In genomic region chr1:9901148-9902059, GRCh38 we compare ENCODE assay signal across 11 cellular contexts. TPM values are rescaled to one million over a fixed set of nuclear protein-coding genes. Genes with fewer than 3 reads are reported as not detected.
DNase-seq lines count a peak whose midpoint lies in the region; ATAC-seq and TF ChIP-seq lines count a peak whose summit lies in the region.
"Had no signal": no experiment of that assay in that cellular context is flagged by ENCODE, and none has a peak within 500 bp of the region (broad histone marks: within the 10 kb centered on the region; RNA-seq: fewer than 3 reads in every experiment).

No MANE protein-coding gene starts in this region.

- H3K4ac ChIP-seq in mesendoderm (ENCODE audit: low read depth, low read length) = no peak overlapping the region

- H2BK15ac ChIP-seq in mesendoderm (replicated peaks; ENCODE audit: low read depth) = no peak overlapping the region

- H3K4me3 Mint-ChIP-seq in activated naive CD4-positive, alpha-beta T cell treated with anti-CD3 and anti-CD28 coated beads, Interleukin-2, amount 50 U/mL, for 24 hours = no peak overlapping the region
- no peak overlapping the region for H3K4me3 Mint-ChIP-seq in naive thymus-derived CD8-positive, alpha-beta T cell

- WGBS in esophagus muscularis mucosa = 81% methylated on average over 4 of the region's 9 CpGs
- WGBS in mesendoderm (ENCODE audit: extremely low coverage, insufficient coverage, low lambda C conversion rate) = no CpG with 5 or more reads among the region's 9 CpGs

- no peak overlapping the region for H4K8ac ChIP-seq in mesendoderm (ENCODE audit: low read depth, low read length)

- DNase-seq in activated naive CD4-positive, alpha-beta T cell (lab: John Stamatoyannopoulos, UW) = no peak
- DNase-seq in esophagus muscularis mucosa (ENCODE audit: extremely low spot score) = no peak
- DNase-seq in naive thymus-derived CD8-positive, alpha-beta T cell = no peak
- peak; percentile 89 for DNase-seq in upper lobe of right lung
- DNase-seq in mesendoderm = no peak
- no peak for DNase-seq in kidney tubule cell (ENCODE audit: low spot score)
- DNase-seq: activated CD4-positive, alpha-beta T cell treated with anti-CD3 and anti-CD28 coated beads, Interleukin-2, amount 50 U/mL, for 1 hour; NCI-H2081; SK-N-SH had no signal

- POLR2A ChIA-PET in naive thymus-derived CD8-positive, alpha-beta T cell (lab: Charles Lee) = interaction anchor here (0.6 kb wide), 1 partner anchor 15 kb away, joined by 5 read pairs; no protein-coding TSS in a partner anchor

- H3K36me3 ChIP-seq in esophagus muscularis mucosa (no peaks in the 10 kb centered on the region), upper lobe of right lung (no peaks in the 10 kb centered on the region), mesendoderm (ENCODE audit: control insufficient read depth, insufficient read depth, low read length) (no peaks in the 10 kb centered on the region)

- no peak overlapping the region for H2BK120ac ChIP-seq in mesendoderm (ENCODE audit: low read depth, low read length)

- H3K27ac ChIP-seq in esophagus muscularis mucosa (replicated peaks in 1 of 4) (peak overlapping the region; percentile 58 to 66 (median 60)), upper lobe of right lung (peak overlapping the region; percentile 80), mesendoderm (ENCODE audit: low read depth, low read length) (no peak overlapping the region)

- TF ChIP-seq CTCF in esophagus muscularis mucosa (IDR thresholded peaks at IDR 0.05) = no peak
- no peak for TF ChIP-seq CTCF in upper lobe of right lung (IDR thresholded peaks at IDR 0.05)

- H3K79me2 ChIP-seq in mesendoderm (ENCODE audit: control insufficient read depth, insufficient read depth, low read length) = no peaks in the 10 kb centered on the region

- TF ChIP-seq EP300 in esophagus muscularis mucosa (IDR thresholded peaks at IDR 0.05) = no peak

- H2BK5ac ChIP-seq in mesendoderm (ENCODE audit: low read length) = no peak overlapping the region

- no peaks in the 10 kb centered on the region for H3K9me3 Mint-ChIP-seq in activated naive CD4-positive, alpha-beta T cell treated with anti-CD3 and anti-CD28 coated beads, Interleukin-2, amount 50 U/mL, for 24 hours
- no peaks in the 10 kb centered on the region for H3K9me3 Mint-ChIP-seq in naive thymus-derived CD8-positive, alpha-beta T cell

- H3K9ac ChIP-seq in mesendoderm (ENCODE audit: low read length) = no peak overlapping the region
- H3K9ac ChIP-seq: SK-N-SH had no signal

- H3K79me1 ChIP-seq in mesendoderm (ENCODE audit: low read length) = peaks cover 2% of the 10 kb centered on the region

- H3K9me3 ChIP-seq in esophagus muscularis mucosa (no peaks in the 10 kb centered on the region), upper lobe of right lung (no peaks in the 10 kb centered on the region)
- H3K9me3 ChIP-seq: SK-N-SH had no signal

- ATAC-seq in naive thymus-derived CD8-positive, alpha-beta T cell = no peak
- ATAC-seq in upper lobe of right lung = peak; percentile 79
- ATAC-seq in GM19463 (IDR thresholded peaks at IDR 0.05; ENCODE audit: unreplicated experiment) = no peak

- H3K4me1 ChIP-seq in esophagus muscularis mucosa (peaks cover 27 to 46% (median 32%) of the 10 kb centered on the region in 4 donors), upper lobe of right lung (peaks cover 29% of the 10 kb centered on the region), mesendoderm (ENCODE audit: control insufficient read depth, low read depth, low read length) (no peaks in the 10 kb centered on the region)

- intact Hi-C loops in esophagus muscularis mucosa (cut with DNase I) = no loop called here
- intact Hi-C loops in upper lobe of right lung (cut with DNase I) = no loop called here

- TF ChIP-seq POLR2A in esophagus muscularis mucosa (IDR thresholded peaks at IDR 0.05; ENCODE audit: low read depth) = no peak

- H3K36me3 Mint-ChIP-seq in activated naive CD4-positive, alpha-beta T cell treated with anti-CD3 and anti-CD28 coated beads, Interleukin-2, amount 50 U/mL, for 24 hours = no peaks in the 10 kb centered on the region
- no peaks in the 10 kb centered on the region for H3K36me3 Mint-ChIP-seq in naive thymus-derived CD8-positive, alpha-beta T cell

- no peak overlapping the region for H4K5ac ChIP-seq in mesendoderm (ENCODE audit: low read length)

- peaks cover 24% of the 10 kb centered on the region for H3K4me1 Mint-ChIP-seq in activated naive CD4-positive, alpha-beta T cell treated with anti-CD3 and anti-CD28 coated beads, Interleukin-2, amount 50 U/mL, for 24 hours
- peaks cover 12 to 18% (median 15%) of the 10 kb centered on the region in 4 donors for H3K4me1 Mint-ChIP-seq in naive thymus-derived CD8-positive, alpha-beta T cell

- no peak overlapping the region for H3K18ac ChIP-seq in mesendoderm (ENCODE audit: low read length)

- no peak overlapping the region for H3K23ac ChIP-seq in mesendoderm (ENCODE audit: low read length)

- H3K4me3 ChIP-seq in esophagus muscularis mucosa (peak overlapping the region in 1 of 4 donors; percentile 4), upper lobe of right lung (peak overlapping the region; percentile 34), mesendoderm (ENCODE audit: low read length) (no peak overlapping the region)

- H3K4me2 ChIP-seq in mesendoderm (ENCODE audit: low read length) = no peak overlapping the region
- H3K4me2 ChIP-seq: SK-N-SH had no signal

- H3K27ac Mint-ChIP-seq in activated naive CD4-positive, alpha-beta T cell treated with anti-CD3 and anti-CD28 coated beads, Interleukin-2, amount 50 U/mL, for 24 hours = peak overlapping the region; percentile 38
- peak overlapping the region in 6 of 10 donors; percentile 24 to 82 (median 64) for H3K27ac Mint-ChIP-seq in naive thymus-derived CD8-positive, alpha-beta T cell

- no peak overlapping the region for H3K56ac ChIP-seq in mesendoderm (ENCODE audit: low read length)

- H3K27me3 Mint-ChIP-seq in activated naive CD4-positive, alpha-beta T cell treated with anti-CD3 and anti-CD28 coated beads, Interleukin-2, amount 50 U/mL, for 24 hours = no peaks in the 10 kb centered on the region
- H3K27me3 Mint-ChIP-seq in naive thymus-derived CD8-positive, alpha-beta T cell = no peaks in the 10 kb centered on the region

- no peak overlapping the region for H2AK5ac ChIP-seq in mesendoderm (ENCODE audit: low read length)

- no peaks in the 10 kb centered on the region for H3K27me3 ChIP-seq in esophagus muscularis mucosa
- H3K27me3 ChIP-seq in upper lobe of right lung = no peaks in the 10 kb centered on the region
- H3K27me3 ChIP-seq in mesendoderm (ENCODE audit: insufficient read depth, low read length, poor library complexity) = no peaks in the 10 kb centered on the region

RNA-seq across cellular contexts. Expression of gene CTNNBIP1, which starts 8.7 kb away (rescaled TPM):
- total RNA-seq in esophagus muscularis mucosa (10 to 100 TPM; 17.0 to 27.2 (median 23.4) TPM), upper lobe of right lung (47.6 TPM)
- 1 to 10 TPM; 7.5 to 8.9 TPM for total RNA-seq in naive thymus-derived CD8-positive, alpha-beta T cell
- 10 to 100 TPM in 1 of 3 donors, 1 to 10 TPM in 2; 7.0 to 17.1 (median 9.9) TPM for polyA plus RNA-seq in naive thymus-derived CD8-positive, alpha-beta T cell
- 23.5 TPM for polyA plus RNA-seq in mesendoderm (2013, experiment 1 of 2)
- polyA plus RNA-seq in mesendoderm (2013, experiment 2 of 2) = 22.6 TPM

RNA-seq across cellular contexts. Expression of gene LZIC, which starts 41.8 kb away (rescaled TPM):
- total RNA-seq in esophagus muscularis mucosa (10 to 100 TPM; 25.4 to 30.6 (median 27.7) TPM), upper lobe of right lung (29.1 TPM)
- 10 to 100 TPM; 28.8 to 31.5 TPM for total RNA-seq in naive thymus-derived CD8-positive, alpha-beta T cell
- polyA plus RNA-seq in naive thymus-derived CD8-positive, alpha-beta T cell = 10 to 100 TPM; 34.2 to 39.8 (median 38.0) TPM
- 16.6 TPM for polyA plus RNA-seq in mesendoderm (2013, experiment 1 of 2)
- 16.6 TPM for polyA plus RNA-seq in mesendoderm (2013, experiment 2 of 2)

RNA-seq across cellular contexts. Expression of gene NMNAT1, which starts 41.9 kb away (rescaled TPM):
- total RNA-seq in esophagus muscularis mucosa = 1 to 10 TPM; 5.0 to 9.8 (median 7.4) TPM
- 1 to 10 TPM; 8.1 to 9.3 TPM for total RNA-seq in naive thymus-derived CD8-positive, alpha-beta T cell
- polyA plus RNA-seq in naive thymus-derived CD8-positive, alpha-beta T cell = 1 to 10 TPM; 3.4 to 7.3 (median 5.2) TPM
- 9.1 TPM for total RNA-seq in upper lobe of right lung
- polyA plus RNA-seq in mesendoderm (2013, experiment 1 of 2) = 2.0 TPM
- 1.5 TPM for polyA plus RNA-seq in mesendoderm (2013, experiment 2 of 2)
